Comparison of ENCODE assay signal across 24 cellular contexts in genomic region chr14:21694425-21694824, GRCh38.
"Had no signal": no experiment of that assay in that cellular context is flagged by ENCODE, and none has a peak within 500 bp of the region (broad histone marks: within the 10 kb centered on the region; RNA-seq: fewer than 3 reads in every experiment).

No MANE protein-coding gene starts in this region.

- H3K36me3 ChIP-seq: neutrophil, pancreas, prostate gland, right lobe of liver, sigmoid colon, stomach, thoracic aorta, thyroid gland, tibial nerve, upper lobe of left lung, vagina had no signal

- ATAC-seq: natural killer cell treated with Interleukin-12 subunit alpha and Interleukin-12 subunit beta and Interleukin-15 and Interleukin-18, amount 100 ng/mL, for 72 hours; pancreas; right cardiac atrium; right lobe of liver; stimulated activated effector memory CD8-positive, alpha-beta T cell treated with anti-CD3 and anti-CD28 coated beads, Interleukin-12 subunit alpha, Interleukin-12 subunit beta, amount 100 ng/mL, for 72 hours; stimulated activated naive B cell treated with anti-CD40 and anti-IgM and Interleukin-4, amounts not matched to agents 10 μg/mL and 1 μg/mL and 100 μg/mL, for 72 hours had no signal

- DNase-seq: nephron progenitor cell; nucleus accumbens; pancreas; right cardiac atrium; right lobe of liver; sigmoid colon; small intestine; stimulated activated CD4-positive, alpha-beta T cell treated with anti-CD3 and anti-CD28 coated beads, Interleukin-15, amount 100 ng/mL, for 24 hours; stimulated activated CD4-positive, alpha-beta T cell treated with anti-CD3 and anti-CD28 coated beads, Interleukin-2, amount 100 ng/mL, for 24 hours; stimulated activated CD4-positive, alpha-beta T cell treated with anti-CD3 and anti-CD28 coated beads, Interleukin-2, amount 100 ng/mL, for 48 hours; stimulated activated CD4-positive, alpha-beta T cell treated with anti-CD3 and anti-CD28 coated beads, Interleukin-4, amount 100 ng/mL, for 24 hours; stimulated activated naive B cell treated with anti-CD40 and anti-IgM and Interleukin-4, amounts not matched to agents 10 μg/mL and 1 μg/mL and 100 μg/mL, for 72 hours; stimulated activated naive CD4-positive, alpha-beta T cell treated with Interleukin-2 at 50 U/mL for 16 hours; stomach; thyroid gland; trophoblast cell; upper lobe of left lung had no signal

- H3K4me1 ChIP-seq: pancreas, prostate gland, right lobe of liver, sigmoid colon, stomach, thyroid gland, tibial nerve, upper lobe of left lung, vagina had no signal

- H3K4me3 ChIP-seq: pancreas, prostate gland, right lobe of liver, sigmoid colon, stomach, thoracic aorta, thyroid gland, tibial nerve, upper lobe of left lung, vagina had no signal

- H3K27ac ChIP-seq: neutrophil, pancreas, prostate gland, right lobe of liver, sigmoid colon, stomach, thoracic aorta, thyroid gland, tibial nerve, upper lobe of left lung, vagina had no signal

- H3K9me3 ChIP-seq: neutrophil, pancreas, prostate gland, right lobe of liver, sigmoid colon, thoracic aorta, thyroid gland, upper lobe of left lung, vagina had no signal
